In the genomic region with DNA sequence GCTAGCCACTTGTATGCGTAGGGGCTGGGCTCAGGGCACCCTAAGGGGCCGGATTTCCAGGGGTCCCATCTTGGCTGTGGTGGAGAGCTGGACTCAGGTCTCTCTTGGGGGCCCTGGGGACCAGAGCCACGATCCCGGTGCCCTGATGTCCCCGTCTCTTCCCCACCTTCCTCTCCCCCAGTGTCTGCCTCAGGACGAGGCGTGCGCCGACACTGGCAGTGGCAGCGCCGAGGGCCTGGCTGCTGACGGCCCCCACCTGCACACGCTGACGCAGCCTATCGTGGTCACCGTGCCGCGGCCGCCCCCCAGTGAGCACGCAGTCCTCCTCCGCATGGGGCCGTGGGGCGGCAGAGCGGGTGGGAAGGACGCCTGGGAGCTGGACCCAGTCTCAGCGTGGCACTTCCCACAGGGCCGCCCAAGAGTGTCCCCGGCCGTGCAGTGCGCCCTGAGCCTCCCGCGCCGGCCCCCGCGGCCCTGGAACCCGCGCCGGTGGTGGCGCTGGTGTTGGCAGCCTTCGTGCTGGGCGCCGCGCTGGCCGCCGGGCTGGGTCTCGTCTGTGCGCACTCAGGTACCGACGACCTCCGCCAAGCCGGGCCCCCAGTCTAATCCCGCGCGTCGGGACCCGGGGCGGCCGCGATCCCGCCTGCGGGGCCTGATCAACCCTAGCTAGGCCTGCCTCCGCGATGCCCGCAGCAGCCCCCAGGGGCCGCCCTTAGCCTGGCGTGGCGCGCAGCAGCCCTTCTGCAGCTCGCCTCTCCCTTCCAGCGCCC, we compare ENCODE assay signal across 8 cellular contexts. TPM values are rescaled to one million over a fixed set of nuclear protein-coding genes. Genes with fewer than 3 reads are reported as not detected.
DNase-seq lines count a peak whose midpoint lies in the region; ATAC-seq, FAIRE-seq and TF ChIP-seq lines count a peak whose summit lies in the region.

No MANE protein-coding gene starts in this region.

- POLR2A ChIA-PET in A673 (lab: Charles Lee; ENCODE audit: low non-redundant PET) = no interaction called here
- POLR2A ChIA-PET in activated naive CD8-positive, alpha-beta T cell treated with anti-CD3 and anti-CD28 coated beads, Interleukin-2, amount 10 ng/mL, durations not matched to agents 7 days and 5 days (lab: Charles Lee) = interaction anchor here (0.6 to 1.9 kb wide), 4 partner anchors 14 to 26 kb away, joined by 3 to 4 read pairs (median 4); partner anchors contain the start of genes MAP2K7 and TIMM44

- no TSS peak for BruUV-seq in A673 (replicated peaks; lab: Mats Ljungman, UMichigan)

- no peaks in the 10 kb centered on the region for H3K9me3 Mint-ChIP-seq in activated naive CD8-positive, alpha-beta T cell treated with anti-CD3 and anti-CD28 coated beads, Interleukin-2, amount 10 ng/mL, durations not matched to agents 7 days and 5 days

- peak overlapping the region; percentile 56 for H3K27ac ChIP-seq in A673 (ENCODE audit: low read depth, low read length, poor library complexity, severe bottlenecking)
- no peak overlapping the region for H3K27ac ChIP-seq in SJSA1
- peak overlapping the region; percentile 83 for H3K27ac ChIP-seq in left ventricle myocardium inferior (replicated peaks)

- FAIRE-seq in GM19239 (lab: Jason Lieb, UNC) = no peak

- peak; percentile 79 for DNase-seq in A673 (ENCODE audit: low spot score)
- DNase-seq in GM19239 (ENCODE audit: insufficient read length, low spot score) = peak; percentile 78
- DNase-seq in SJSA1 (ENCODE audit: low read depth in 1 of 2, low spot score in 2 of 2) = peak in 1 of 2 experiments; percentile 31
- DNase-seq in activated naive CD8-positive, alpha-beta T cell treated with anti-CD3 and anti-CD28 coated beads, Interleukin-2, amount 10 ng/mL, durations not matched to agents 7 days and 5 days = peak; percentile 73
- DNase-seq in left ventricle myocardium inferior = no peak
- DNase-seq in skeletal muscle cell (ENCODE audit: low read depth) = no peak
- DNase-seq in mucosa of gallbladder (ENCODE audit: low spot score) = no peak

- intact Hi-C loops in A673 (cut with micrococcal nuclease; ENCODE audit: unreplicated experiment) (no loop called here), left ventricle myocardium inferior (cut with micrococcal nuclease) (no loop called here)

- H3K36me3 ChIP-seq in A673 (ENCODE audit: insufficient read depth, low read length, poor library complexity, severe bottlenecking) (peaks cover 7% of the 10 kb centered on the region), SJSA1 (peaks cover 13% of the 10 kb centered on the region), left ventricle myocardium inferior (peaks cover 21% of the 10 kb centered on the region)

- no peaks in the 10 kb centered on the region for H3K9me3 ChIP-seq in A673 (ENCODE audit: low read depth, low read length, poor library complexity, severe bottlenecking)
- H3K9me3 ChIP-seq in SJSA1 (replicated peaks) = no peaks in the 10 kb centered on the region
- no peaks in the 10 kb centered on the region for H3K9me3 ChIP-seq in left ventricle myocardium inferior (replicated peaks)

- peak; percentile 11 for ATAC-seq in activated naive CD8-positive, alpha-beta T cell treated with anti-CD3 and anti-CD28 coated beads, Interleukin-2, amount 10 ng/mL, durations not matched to agents 7 days and 5 days (ENCODE audit: low read depth)
- ATAC-seq in GM18909 (IDR thresholded peaks at IDR 0.05; ENCODE audit: poor library complexity, unreplicated experiment) = no peak

- peaks cover 5% of the 10 kb centered on the region for H3K36me3 Mint-ChIP-seq in activated naive CD8-positive, alpha-beta T cell treated with anti-CD3 and anti-CD28 coated beads, Interleukin-2, amount 10 ng/mL, durations not matched to agents 7 days and 5 days

- H3K4me1 ChIP-seq in A673 (ENCODE audit: insufficient read depth, low read length, poor library complexity, severe bottlenecking) (peaks cover 37% of the 10 kb centered on the region), SJSA1 (replicated peaks) (peaks cover 42% of the 10 kb centered on the region), left ventricle myocardium inferior (peaks cover 65% of the 10 kb centered on the region)

- TF ChIP-seq CTCF in A673 (conservative IDR thresholded peaks at IDR 0.05; ENCODE audit: low read depth, low read length) (peak; percentile 62), left ventricle myocardium inferior (IDR thresholded peaks at IDR 0.05; ENCODE audit: borderline replicate concordance) (peak; percentile 61)

- H3K27ac Mint-ChIP-seq in activated naive CD8-positive, alpha-beta T cell treated with anti-CD3 and anti-CD28 coated beads, Interleukin-2, amount 10 ng/mL, durations not matched to agents 7 days and 5 days = peak overlapping the region; percentile 38

- peaks cover 12% of the 10 kb centered on the region for H3K27me3 ChIP-seq in A673 (replicated peaks; ENCODE audit: insufficient read depth, low read depth, low read length, poor library complexity)
- peaks cover 39% of the 10 kb centered on the region for H3K27me3 ChIP-seq in SJSA1 (replicated peaks)
- H3K27me3 ChIP-seq in left ventricle myocardium inferior (ENCODE audit: low read depth) = peaks cover 55% of the 10 kb centered on the region

- H3K27me3 Mint-ChIP-seq in activated naive CD8-positive, alpha-beta T cell treated with anti-CD3 and anti-CD28 coated beads, Interleukin-2, amount 10 ng/mL, durations not matched to agents 7 days and 5 days = peaks cover 43% of the 10 kb centered on the region

- CTCF ChIA-PET in A673 (lab: Charles Lee) = interaction anchor here (0.6 to 1.0 kb wide), 3 partner anchors 9 to 48 kb away, joined by 3 to 5 read pairs (median 3); no protein-coding TSS in a partner anchor

- H3K4me3 ChIP-seq in A673 (ENCODE audit: low read depth, low read length, poor library complexity, severe bottlenecking) = peak overlapping the region; percentile 51
- H3K4me3 ChIP-seq in SJSA1 = peak overlapping the region; percentile 21
- H3K4me3 ChIP-seq in left ventricle myocardium inferior = peak overlapping the region; percentile 63
- H3K4me3 ChIP-seq in skeletal muscle cell (ENCODE audit: low read depth, low read length) = peak overlapping the region; percentile 51

- H3K4me1 Mint-ChIP-seq in activated naive CD8-positive, alpha-beta T cell treated with anti-CD3 and anti-CD28 coated beads, Interleukin-2, amount 10 ng/mL, durations not matched to agents 7 days and 5 days = peaks cover 22% of the 10 kb centered on the region

- H3K4me3 Mint-ChIP-seq in activated naive CD8-positive, alpha-beta T cell treated with anti-CD3 and anti-CD28 coated beads, Interleukin-2, amount 10 ng/mL, durations not matched to agents 7 days and 5 days = peak overlapping the region; percentile 78

RNA-seq across cellular contexts. Expression of gene SNAPC2, which starts 2.7 kb away (rescaled TPM):
- total RNA-seq in A673 (2021) = 30.2 and 34.4 TPM in 2 replicates
- total RNA-seq in SJSA1 (2014; rRNA removed; shearing (Covaris generic)) = 26.6 and 27.8 TPM in 2 replicates
- 10 to 100 TPM; 18.3 to 20.7 TPM for total RNA-seq in activated naive CD8-positive, alpha-beta T cell treated with anti-CD3 and anti-CD28 coated beads, Interleukin-2, amount 10 ng/mL, durations not matched to agents 7 days and 5 days
- 9.8 TPM for total RNA-seq in left ventricle myocardium inferior
- total RNA-seq in mucosa of gallbladder = 18.7 TPM

RNA-seq across cellular contexts. Expression of gene TGFBR3L, which starts 2.8 kb away (rescaled TPM):
- total RNA-seq in A673 (2021) (1.4 and 1.6 TPM in 2 replicates), left ventricle myocardium inferior (8.2 TPM), mucosa of gallbladder (0.52 TPM)
- not detected in 2 replicates for total RNA-seq in SJSA1 (2014; rRNA removed; shearing (Covaris generic))
- 1 to 10 TPM; 2.2 to 3.6 TPM for total RNA-seq in activated naive CD8-positive, alpha-beta T cell treated with anti-CD3 and anti-CD28 coated beads, Interleukin-2, amount 10 ng/mL, durations not matched to agents 7 days and 5 days

RNA-seq across cellular contexts. Expression of gene CTXN1, which starts 8.5 kb away (rescaled TPM):
- total RNA-seq in A673 (2021) (71.7 and 85.5 TPM in 2 replicates), left ventricle myocardium inferior (0.22 TPM), mucosa of gallbladder (5.9 TPM)
- total RNA-seq in SJSA1 (2014; rRNA removed; shearing (Covaris generic)) = not detected in 2 replicates
- not detected for total RNA-seq in activated naive CD8-positive, alpha-beta T cell treated with anti-CD3 and anti-CD28 coated beads, Interleukin-2, amount 10 ng/mL, durations not matched to agents 7 days and 5 days

RNA-seq across cellular contexts. Expression of gene MAP2K7, which starts 13.8 kb away (rescaled TPM):
- total RNA-seq in A673 (2021) (46.1 and 46.7 TPM in 2 replicates), left ventricle myocardium inferior (24.2 TPM), mucosa of gallbladder (39.1 TPM)
- total RNA-seq in SJSA1 (2014; rRNA removed; shearing (Covaris generic)) = 3.2 and 9.7 TPM in 2 replicates
- total RNA-seq in activated naive CD8-positive, alpha-beta T cell treated with anti-CD3 and anti-CD28 coated beads, Interleukin-2, amount 10 ng/mL, durations not matched to agents 7 days and 5 days = 10 to 100 TPM; 46.8 to 46.9 TPM

RNA-seq across cellular contexts. Expression of gene TIMM44, which starts 26.0 kb away (rescaled TPM):
- total RNA-seq in A673 (2021) = 153 and 169 TPM in 2 replicates
- total RNA-seq in SJSA1 (2014; rRNA removed; shearing (Covaris generic)) = 49.6 and 65.3 TPM in 2 replicates
- 10 to 100 TPM; 66.6 to 67.8 TPM for total RNA-seq in activated naive CD8-positive, alpha-beta T cell treated with anti-CD3 and anti-CD28 coated beads, Interleukin-2, amount 10 ng/mL, durations not matched to agents 7 days and 5 days
- total RNA-seq in left ventricle myocardium inferior = 89.1 TPM
- 46.2 TPM for total RNA-seq in mucosa of gallbladder

Comparison
In these comparisons a context has a peak if more than half of its experiments do, and no peak if none do; other contexts are left out.
1. DNase-seq: peak in A673 (single experiment), GM19239 (single experiment) and activated naive CD8-positive, alpha-beta T cell treated with anti-CD3 and anti-CD28 coated beads, Interleukin-2, amount 10 ng/mL, durations not matched to agents 7 days and 5 days (single experiment); none in left ventricle myocardium inferior (single experiment), skeletal muscle cell (single experiment) and mucosa of gallbladder (single experiment).
2. RNA of gene CTXN1, which starts 8.5 kb away (total RNA-seq): 71.7 to 85.5 TPM in A673; 5.9 TPM in mucosa of gallbladder (single experiment), 0.22 TPM in left ventricle myocardium inferior (single experiment), not detected in activated naive CD8-positive, alpha-beta T cell treated with anti-CD3 and anti-CD28 coated beads, Interleukin-2, amount 10 ng/mL, durations not matched to agents 7 days and 5 days and not detected in SJSA1; every median in the first group is over 10 times any median in the second.
3. Peak in every context shown above with its lines, with median percentiles within 50 percentile points of each other: H3K4me3 ChIP-seq.